22 cellular contexts compared by ENCODE assay signal in the genomic region with DNA sequence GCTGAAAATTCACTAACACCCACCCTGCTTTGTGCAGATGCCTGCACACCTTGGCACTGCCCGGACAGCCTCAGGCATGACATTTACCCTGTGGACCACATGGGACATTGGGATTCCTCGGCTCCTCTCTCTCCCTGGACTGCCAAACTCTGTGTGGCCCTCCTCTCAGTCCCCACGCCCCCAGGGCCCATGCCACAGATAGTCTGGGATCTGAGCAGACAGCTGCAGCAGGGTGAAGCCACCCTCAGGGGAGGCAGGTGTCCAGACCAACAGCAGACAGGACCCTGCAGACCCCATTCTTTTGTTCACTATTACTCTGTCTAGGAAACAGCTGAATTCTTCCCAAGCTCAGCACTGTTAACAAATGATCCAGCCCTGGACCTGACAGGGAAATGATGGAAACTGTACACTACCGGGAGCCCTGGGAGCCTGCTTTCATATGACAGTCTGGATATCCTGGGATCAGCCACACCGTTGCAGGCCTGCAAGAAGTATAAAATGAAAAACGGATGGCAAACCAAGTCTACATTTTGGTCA.
DNase-seq lines count a peak whose midpoint lies in the region; ATAC-seq, FAIRE-seq and TF ChIP-seq lines count a peak whose summit lies in the region.
"Had no signal": no experiment of that assay in that cellular context is flagged by ENCODE, and none has a peak within 500 bp of the region (broad histone marks: within the 10 kb centered on the region; RNA-seq: fewer than 3 reads in every experiment).

No MANE protein-coding gene starts in this region.

- H3K23me2 ChIP-seq in H1 (ENCODE audit: low read depth, low read length), result no peaks in the 10 kb centered on the region

- TF ChIP-seq EP300 in H1 (IDR thresholded peaks at IDR 0.05; ENCODE audit: borderline replicate concordance in 1 of 2, low read depth in 2 of 2, low read length in 2 of 2), result no peak

- no peak overlapping the region for H3K14ac ChIP-seq in H1 (ENCODE audit: insufficient read length)

- H2AFZ ChIP-seq in H1 (ENCODE audit: low read length) (no peak overlapping the region), GM23338 (no peak overlapping the region)

- H3K4me3 ChIP-seq in H1 (ENCODE audit: extremely low read depth in 1 of 4, insufficient read depth in 2 of 4, low read depth in 3 of 4, low read length in 4 of 4) (no peak overlapping the region), GM23338 (no peak overlapping the region)
- H3K4me3 ChIP-seq: suprapubic skin had no signal

- no peak overlapping the region for H2BK5ac ChIP-seq in H1 (ENCODE audit: low read depth, low read length)

- POLR2A ChIA-PET in H1 (lab: Charles Lee; ENCODE audit: partially characterized antibody), result interaction anchor here (1.2 kb wide), 1 partner anchor 33 kb away, joined by 3 read pairs; no protein-coding TSS in a partner anchor

- no peak for TF ChIP-seq CTCF in H1 (IDR thresholded peaks at IDR 0.05; ENCODE audit: control extremely low read depth in 1 of 3, insufficient read depth in 1 of 3, low read depth in 1 of 3, low read length in 3 of 3)
- no peak for TF ChIP-seq CTCF in GM23338 (conservative IDR thresholded peaks at IDR 0.05; ENCODE audit: low read depth in 2 of 2)

- no peaks in the 10 kb centered on the region for H3K9me3 ChIP-seq in H1 (ENCODE audit: insufficient read depth in 2 of 2, low read depth in 1 of 2, low read length in 1 of 2)
- H3K9me3 ChIP-seq: suprapubic skin had no signal

- TF ChIP-seq RAD21 in H1 (IDR thresholded peaks at IDR 0.05 in 1 of 2, conservative IDR thresholded peaks at IDR 0.05 in 1 of 2; ENCODE audit: low read depth in 2 of 2, low read length in 2 of 2), result no peak

- H3K23ac ChIP-seq in H1 (ENCODE audit: insufficient read length), result no peak overlapping the region

- ATAC-seq in stimulated activated memory B cell treated with anti-CD40 and anti-IgM and Interleukin-4, amounts not matched to agents 10 μg/mL and 1 μg/mL and 100 μg/mL, for 72 hours, result no peak
- ATAC-seq in GM23338, result no peak
- ATAC-seq: foreskin keratinocyte had no signal

- 84% methylated on average over 6 of the region's 6 CpGs; no CpG with 5 or more reads in 1 of the 2 experiments for WGBS in H1 (ENCODE audit: extremely low coverage in 1 of 2, insufficient coverage in 1 of 2, insufficient read length in 1 of 2, insufficient replicate concordance in 2 of 2, low coverage in 1 of 2, low lambda C conversion rate in 2 of 2, missing lambda C conversion rate in 1 of 2), 2 experiments

- CTCF ChIA-PET in activated naive CD4-positive, alpha-beta T cell treated with anti-CD3 and anti-CD28 coated beads for 36 hours (lab: Charles Lee), result no interaction called here
- CTCF ChIA-PET in H1 (lab: Charles Lee; ENCODE audit: partially characterized antibody), result interaction anchor here (1.6 kb wide), 1 partner anchor 105 kb away, joined by 3 read pairs; no protein-coding TSS in a partner anchor

- no peak overlapping the region for H2BK15ac ChIP-seq in H1 (ENCODE audit: low read length)

- no peak overlapping the region for H2BK12ac ChIP-seq in H1 (ENCODE audit: low read depth, low read length)

- H3K9ac ChIP-seq in H1 (replicated peaks in 1 of 4; ENCODE audit: extremely low read depth in 1 of 4, low read depth in 3 of 4, low read length in 3 of 4), result no peak overlapping the region

- H3K56ac ChIP-seq in H1 (replicated peaks; ENCODE audit: insufficient read length, low read depth, low read length), result no peak overlapping the region

- TF ChIP-seq POLR2A in H1 (IDR thresholded peaks at IDR 0.05; ENCODE audit: control extremely low read depth in 1 of 2, low read depth in 2 of 2, low read length in 2 of 2), result no peak

- peak overlapping the region; percentile 36; the same call in 1 of the 2 replicates for H4K8ac ChIP-seq in H1 (ENCODE audit: extremely low read depth, insufficient read depth, low read length)

- no peaks in the 10 kb centered on the region for H3K9me2 ChIP-seq in GM23338 (ENCODE audit: insufficient read depth)

- H3K4me2 ChIP-seq in H1 (ENCODE audit: insufficient read depth in 1 of 2, low read depth in 2 of 2, low read length in 2 of 2) (no peak overlapping the region), GM23338 (no peak overlapping the region)

- H2BK120ac ChIP-seq in H1 (replicated peaks; ENCODE audit: low read depth, low read length), result no peak overlapping the region

- H2AK5ac ChIP-seq in H1 (ENCODE audit: low read depth, low read length), result no peak overlapping the region

- no peaks in the 10 kb centered on the region for H3K27me3 Mint-ChIP-seq in activated naive CD4-positive, alpha-beta T cell treated with anti-CD3 and anti-CD28 coated beads for 36 hours (ENCODE audit: low read depth)
- H3K27me3 Mint-ChIP-seq in IgD-negative memory B cell (no peaks in the 10 kb centered on the region), GM23338 (ENCODE audit: insufficient read depth, low read depth, poor library complexity) (peaks cover 7% of the 10 kb centered on the region)
- no peaks in the 10 kb centered on the region for H3K27me3 Mint-ChIP-seq in stimulated activated memory B cell treated with anti-CD40 and anti-IgM and Interleukin-4, amounts not matched to agents 10 μg/mL and 1 μg/mL and 100 μg/mL, for 72 hours

- no peak for DNase-seq in activated naive CD4-positive, alpha-beta T cell treated with anti-CD3 and anti-CD28 coated beads for 36 hours
- no peak for DNase-seq in activated naive CD4-positive, alpha-beta T cell treated with Interleukin-2 at 50 U/mL for 16 hours
- DNase-seq in H1 (ENCODE audit: low read depth in 1 of 2, low spot score in 2 of 2) (no peak), mucosa of gallbladder (ENCODE audit: low spot score) (no peak), GM23338 (ENCODE audit: low spot score) (no peak)
- DNase-seq in effector CD8-positive, alpha-beta T cell (lab: John Stamatoyannopoulos, UW), result no peak
- DNase-seq: erythroblast, foreskin keratinocyte, H7, hippocampal formation, KG1, MV-4-11, NCI-H1930, OCI-M1, Right ventricle myocardium superior, WERI-Rb-1 had no signal

- peaks cover 0 to 7% (median 2%) of the 10 kb centered on the region in 4 experiments; a peak in 4 of 8 replicates for H3K36me3 ChIP-seq in H1 (ENCODE audit: control insufficient read depth in 2 of 4, insufficient read depth in 4 of 4, low read length in 3 of 4)
- no peaks in the 10 kb centered on the region; the same call in 1 of the 2 replicates for H3K36me3 ChIP-seq in GM23338 (ENCODE audit: insufficient read depth)

- no peaks in the 10 kb centered on the region for H3K9me3 Mint-ChIP-seq in activated naive CD4-positive, alpha-beta T cell treated with anti-CD3 and anti-CD28 coated beads for 36 hours
- H3K9me3 Mint-ChIP-seq in IgD-negative memory B cell (no peaks in the 10 kb centered on the region), GM23338 (no peaks in the 10 kb centered on the region)
- H3K9me3 Mint-ChIP-seq in stimulated activated memory B cell treated with anti-CD40 and anti-IgM and Interleukin-4, amounts not matched to agents 10 μg/mL and 1 μg/mL and 100 μg/mL, for 72 hours, result no peaks in the 10 kb centered on the region
- H3K9me3 Mint-ChIP-seq: activated T-helper 2 cell treated with anti-CD3 and anti-CD28 coated beads, Interferon-gamma antibody, Interleukin-2, Interleukin-4, amounts not matched to agents 10 μg/mL and 5 μg/mL and 100 μg/mL, durations not matched to agents 14 hours and 24 hours and 36 hours had no signal

- H4K91ac ChIP-seq in H1 (replicated peaks; ENCODE audit: insufficient read length, low read length), result no peak overlapping the region

- intact Hi-C loops in activated naive CD4-positive, alpha-beta T cell treated with anti-CD3 and anti-CD28 coated beads for 36 hours (cut with micrococcal nuclease), result no loop called here

- H3K36me3 Mint-ChIP-seq in activated naive CD4-positive, alpha-beta T cell treated with anti-CD3 and anti-CD28 coated beads for 36 hours (ENCODE audit: low read depth), result peaks cover 74% of the 10 kb centered on the region
- H3K36me3 Mint-ChIP-seq in IgD-negative memory B cell, result peaks cover 2% of the 10 kb centered on the region
- H3K36me3 Mint-ChIP-seq in stimulated activated memory B cell treated with anti-CD40 and anti-IgM and Interleukin-4, amounts not matched to agents 10 μg/mL and 1 μg/mL and 100 μg/mL, for 72 hours, result peaks cover 96% of the 10 kb centered on the region
- H3K36me3 Mint-ChIP-seq in GM23338 (ENCODE audit: low read depth), result peaks cover 26% of the 10 kb centered on the region

- H3K27me3 ChIP-seq in H1 (replicated peaks in 1 of 4; ENCODE audit: control insufficient read depth in 3 of 4, extremely low read depth in 1 of 4, insufficient read depth in 3 of 4, low read length in 3 of 4) (no peaks in the 10 kb centered on the region), GM23338 (ENCODE audit: insufficient read depth) (no peaks in the 10 kb centered on the region)
- H3K27me3 ChIP-seq: foreskin keratinocyte, suprapubic skin had no signal

- H3K4me1 Mint-ChIP-seq in activated naive CD4-positive, alpha-beta T cell treated with anti-CD3 and anti-CD28 coated beads for 36 hours (ENCODE audit: low read depth), result peaks cover 68% of the 10 kb centered on the region
- H3K4me1 Mint-ChIP-seq in IgD-negative memory B cell, result peaks cover 10 to 16% (median 16%) of the 10 kb centered on the region in 3 donors
- H3K4me1 Mint-ChIP-seq in stimulated activated memory B cell treated with anti-CD40 and anti-IgM and Interleukin-4, amounts not matched to agents 10 μg/mL and 1 μg/mL and 100 μg/mL, for 72 hours, result peaks cover 70% of the 10 kb centered on the region
- H3K4me1 Mint-ChIP-seq in GM23338, result no peaks in the 10 kb centered on the region; the same call in 1 of the 3 replicates

- H3K27ac ChIP-seq in H1 (ENCODE audit: low read depth, low read length) (no peak overlapping the region), GM23338 (ENCODE audit: low read depth) (no peak overlapping the region)
- H3K27ac ChIP-seq: foreskin keratinocyte, suprapubic skin had no signal

- no peaks in the 10 kb centered on the region; the same call in 1 of the 2 replicates for H3K79me1 ChIP-seq in H1 (ENCODE audit: low read depth, low read length)

- no peak overlapping the region for H3K4ac ChIP-seq in H1 (replicated peaks; ENCODE audit: insufficient read length, low read depth, low read length)

- H3K27ac Mint-ChIP-seq in activated naive CD4-positive, alpha-beta T cell treated with anti-CD3 and anti-CD28 coated beads for 36 hours, result peak overlapping the region; percentile 43
- peak overlapping the region in 2 of 3 donors; percentile 41 to 53 for H3K27ac Mint-ChIP-seq in IgD-negative memory B cell
- H3K27ac Mint-ChIP-seq in stimulated activated memory B cell treated with anti-CD40 and anti-IgM and Interleukin-4, amounts not matched to agents 10 μg/mL and 1 μg/mL and 100 μg/mL, for 72 hours, result peak overlapping the region; percentile 81
- no peak overlapping the region for H3K27ac Mint-ChIP-seq in GM23338
- H3K27ac Mint-ChIP-seq: activated T-helper 2 cell treated with anti-CD3 and anti-CD28 coated beads, Interferon-gamma antibody, Interleukin-2, Interleukin-4, amounts not matched to agents 10 μg/mL and 5 μg/mL and 100 μg/mL, durations not matched to agents 14 hours and 24 hours and 36 hours had no signal

- H4K20me1 ChIP-seq in H1 (replicated peaks in 1 of 2; ENCODE audit: control insufficient read depth in 1 of 2, insufficient read depth in 2 of 2, low read length in 2 of 2), result peaks cover under 1 to 10% of the 10 kb centered on the region in 2 experiments
- H4K20me1 ChIP-seq in GM23338 (replicated peaks; ENCODE audit: insufficient read depth), result no peaks in the 10 kb centered on the region; the same call in 1 of the 2 replicates

- H2BK20ac ChIP-seq in H1 (ENCODE audit: low read length), result no peak overlapping the region

- no peak overlapping the region for H3K18ac ChIP-seq in H1 (ENCODE audit: extremely low read depth, low read length)

- H3K4me1 ChIP-seq in H1 (replicated peaks in 1 of 4; ENCODE audit: control insufficient read depth in 3 of 4, insufficient read depth in 4 of 4, low read length in 3 of 4) (no peaks in the 10 kb centered on the region), GM23338 (ENCODE audit: insufficient read depth) (no peaks in the 10 kb centered on the region)
- H3K4me1 ChIP-seq: suprapubic skin had no signal

- H4K5ac ChIP-seq in H1 (ENCODE audit: insufficient read length, low read depth, low read length), result no peak overlapping the region

- H3K79me2 ChIP-seq in H1 (ENCODE audit: control insufficient read depth in 1 of 2, insufficient read depth in 2 of 2, low read length in 2 of 2) (no peaks in the 10 kb centered on the region), GM23338 (replicated peaks; ENCODE audit: insufficient read depth) (no peaks in the 10 kb centered on the region)

- H3K4me3 Mint-ChIP-seq in activated naive CD4-positive, alpha-beta T cell treated with anti-CD3 and anti-CD28 coated beads for 36 hours, result no peak overlapping the region
- H3K4me3 Mint-ChIP-seq in IgD-negative memory B cell, result peak overlapping the region in 1 of 4 donors; percentile 68
- no peak overlapping the region for H3K4me3 Mint-ChIP-seq in stimulated activated memory B cell treated with anti-CD40 and anti-IgM and Interleukin-4, amounts not matched to agents 10 μg/mL and 1 μg/mL and 100 μg/mL, for 72 hours
- no peak overlapping the region for H3K4me3 Mint-ChIP-seq in GM23338

- FAIRE-seq in H1 (lab: Jason Lieb, UNC), result no peak
- FAIRE-seq: GM12891, islet of Langerhans had no signal

- no peaks in the 10 kb centered on the region for H3F3A ChIP-seq in GM23338 (replicated peaks; ENCODE audit: low read depth)
